In the genomic region with DNA sequence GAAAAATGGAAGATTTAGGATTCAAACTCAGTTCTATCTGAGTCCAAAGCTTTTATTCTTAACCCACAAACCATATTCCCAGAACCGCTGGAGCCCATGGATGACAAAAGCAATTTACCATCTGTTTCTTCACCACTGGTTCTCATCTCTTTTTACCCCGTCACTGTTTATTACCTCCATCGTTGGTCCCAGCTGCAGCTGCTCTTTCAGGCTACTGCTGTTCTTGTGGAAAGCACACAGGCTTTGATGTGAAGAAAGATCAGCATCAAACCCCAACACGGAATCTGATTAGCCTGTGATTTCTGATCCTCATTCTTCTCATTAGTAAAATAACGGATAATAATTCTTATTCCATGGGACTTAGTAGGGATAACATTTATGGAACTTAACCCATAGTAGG, we compare ENCODE assay signal across 21 cellular contexts.
"Had no signal": no experiment of that assay in that cellular context is flagged by ENCODE, and none has a peak within 500 bp of the region (broad histone marks: within the 10 kb centered on the region; RNA-seq: fewer than 3 reads in every experiment).

No MANE protein-coding gene starts in this region.

- DNase-seq: activated B cell treated with CpG ODN at 0.5 μM for 24 hours; activated CD4-positive, alpha-beta T cell treated with anti-CD3 and anti-CD28 coated beads, Interleukin-2, amount 50 U/mL, for 1 hour; activated CD8-positive, alpha-beta T cell treated with anti-CD3 and anti-CD28 coated beads for 36 hours; activated gamma-delta T cell treated with Interleukin-2 at 50 U/mL for 16 hours; activated naive CD4-positive, alpha-beta T cell treated with anti-CD3 and anti-CD28 coated beads, Interleukin-2, amount 50 U/mL, for 16 hours; activated T-cell treated with anti-CD3 and anti-CD28 coated beads, Interleukin-2, amount 50 U/mL, for 4 hours; amniotic stem cell; brain microvascular endothelial cell; heart right ventricle; naive thymus-derived CD4-positive, alpha-beta T cell; ovary; sigmoid colon; stimulated activated CD4-positive, alpha-beta T cell treated with anti-CD3 and anti-CD28 coated beads, Interleukin-1b, Interleukin-23, amount 100 ng/mL, for 48 hours; stimulated activated CD4-positive, alpha-beta T cell treated with anti-CD3 and anti-CD28 coated beads, Interleukin-4, amount 100 ng/mL, for 4 hours; stimulated activated CD8-positive, alpha-beta memory T cell treated with anti-CD3 and anti-CD28 coated beads, Interleukin-4, amount 100 ng/mL, for 48 hours; stimulated activated naive B cell treated with anti-CD40 and anti-IgM and Interleukin-4, amounts not matched to agents 10 μg/mL and 1 μg/mL and 100 μg/mL, for 72 hours; tibial artery had no signal

- H3K36me3 ChIP-seq: brain microvascular endothelial cell, ovary, prostate gland, sigmoid colon, suprapubic skin, tibial artery had no signal

- H3K27me3 ChIP-seq: brain microvascular endothelial cell, heart right ventricle, ovary, sigmoid colon, suprapubic skin, tibial artery had no signal

- H3K9me3 ChIP-seq: heart right ventricle, ovary, prostate gland, sigmoid colon, suprapubic skin, tibial artery had no signal

- ATAC-seq: activated CD8-positive, alpha-beta T cell treated with anti-CD3 and anti-CD28 coated beads for 36 hours; activated T-cell treated with anti-CD3 and anti-CD28 coated beads, Interleukin-2, amount 50 U/mL, for 4 hours; activated T-helper 17 cell treated with anti-CD3 and anti-CD28 coated beads, Interleukin-2, amount 50 U/mL, for 72 hours; heart right ventricle; naive thymus-derived CD4-positive, alpha-beta T cell; stimulated activated naive B cell treated with anti-CD40 and anti-IgM and Interleukin-4, amounts not matched to agents 10 μg/mL and 1 μg/mL and 100 μg/mL, for 72 hours had no signal

- H3K4me3 ChIP-seq: heart right ventricle, ovary, prostate gland, sigmoid colon, smooth muscle cell, suprapubic skin, tibial artery had no signal

- H3K4me1 ChIP-seq: prostate gland, suprapubic skin had no signal
